30 cellular contexts compared by ENCODE assay signal in the genomic region with DNA sequence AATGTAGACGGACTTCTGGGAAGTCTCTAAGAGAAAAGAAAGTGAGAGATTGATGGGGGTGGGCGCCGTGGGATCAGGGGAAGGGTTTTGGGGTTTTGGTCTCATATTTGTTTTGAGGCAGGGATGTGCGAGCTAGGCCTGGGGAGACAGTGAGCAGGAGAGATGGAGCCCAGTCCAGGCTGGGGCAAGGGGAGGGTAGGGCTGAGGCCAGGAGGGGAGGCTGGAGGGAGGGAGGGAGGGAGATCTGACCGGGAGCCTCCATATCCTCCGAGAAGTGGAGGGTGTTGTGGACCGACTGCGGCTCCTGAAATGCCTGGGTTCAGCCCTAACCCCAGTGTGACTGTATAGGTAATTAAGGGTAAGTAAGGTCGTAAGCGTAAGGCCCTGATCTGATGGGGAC.
"Had no signal": no experiment of that assay in that cellular context is flagged by ENCODE, and none has a peak within 500 bp of the region (broad histone marks: within the 10 kb centered on the region; RNA-seq: fewer than 3 reads in every experiment).

No MANE protein-coding gene starts in this region.

- H3K4me3 ChIP-seq: adrenal gland, body of pancreas, colonic mucosa, esophagus squamous epithelium, gastroesophageal sphincter had no signal

- ATAC-seq: activated CD4-positive, CD25-positive, alpha-beta regulatory T cell treated with anti-CD3 and anti-CD28 coated beads, Interleukin-2, amount 50 U/mL, for 24 hours; activated naive CD8-positive, alpha-beta T cell treated with anti-CD3 and anti-CD28 coated beads, Interleukin-2, amount 50 U/mL, for 24 hours; body of pancreas; gastroesophageal sphincter; T-cell had no signal

- H3K27ac Mint-ChIP-seq: activated B cell treated with CpG ODN at 0.5 μM for 24 hours; activated CD8-positive, alpha-beta T cell treated with anti-CD3 and anti-CD28 coated beads for 36 hours; activated naive CD4-positive, alpha-beta T cell treated with anti-CD3 and anti-CD28 coated beads, Interleukin-2, amount 50 U/mL, for 24 hours; activated naive CD8-positive, alpha-beta T cell treated with anti-CD3 and anti-CD28 coated beads for 36 hours; activated naive CD8-positive, alpha-beta T cell treated with anti-CD3 and anti-CD28 coated beads, Interleukin-2, amount 50 U/mL, for 24 hours; activated T-helper 1 cell treated with anti-CD3 and anti-CD28 coated beads, Interleukin-12 subunit alpha, Interleukin-12 subunit beta, Interleukin-2, Interleukin-4 antibody, amounts not matched to agents 30 ng/mL and 10 ng/mL and 1 ng/mL, durations not matched to agents 14 hours and 24 hours and 36 hours; activated T-helper 2 cell treated with anti-CD3 and anti-CD28 coated beads, Interferon-gamma antibody, Interleukin-2, Interleukin-4, amounts not matched to agents 10 μg/mL and 5 μg/mL and 100 μg/mL, durations not matched to agents 14 hours and 24 hours and 36 hours; T-cell; T-helper 1 cell treated with Interleukin-12 subunit alpha and Interleukin-12 subunit beta and Interleukin-4 antibody, amounts not matched to agents 30 μg/mL and 1 μg/mL, for 36 hours had no signal

- H3K4me3 Mint-ChIP-seq: activated B cell treated with CpG ODN at 0.5 μM for 24 hours; activated CD8-positive, alpha-beta T cell treated with anti-CD3 and anti-CD28 coated beads for 36 hours; activated naive CD4-positive, alpha-beta T cell treated with anti-CD3 and anti-CD28 coated beads, Interleukin-2, amount 50 U/mL, for 24 hours; activated naive CD8-positive, alpha-beta T cell treated with anti-CD3 and anti-CD28 coated beads for 36 hours; activated naive CD8-positive, alpha-beta T cell treated with anti-CD3 and anti-CD28 coated beads, Interleukin-2, amount 50 U/mL, for 24 hours; activated T-helper 1 cell treated with anti-CD3 and anti-CD28 coated beads, Interleukin-12 subunit alpha, Interleukin-12 subunit beta, Interleukin-2, Interleukin-4 antibody, amounts not matched to agents 30 ng/mL and 10 ng/mL and 1 ng/mL, durations not matched to agents 14 hours and 24 hours and 36 hours; T-cell; T-helper 1 cell treated with Interleukin-12 subunit alpha and Interleukin-12 subunit beta and Interleukin-4 antibody, amounts not matched to agents 30 μg/mL and 1 μg/mL, for 36 hours had no signal

- H3K27me3 Mint-ChIP-seq: activated CD8-positive, alpha-beta T cell treated with anti-CD3 and anti-CD28 coated beads for 36 hours; activated naive CD4-positive, alpha-beta T cell treated with anti-CD3 and anti-CD28 coated beads, Interleukin-2, amount 50 U/mL, for 24 hours; activated naive CD8-positive, alpha-beta T cell treated with anti-CD3 and anti-CD28 coated beads for 36 hours had no signal

- H3K36me3 ChIP-seq: adrenal gland, colonic mucosa, esophagus squamous epithelium, gastroesophageal sphincter, WERI-Rb-1 had no signal

- H3K27me3 ChIP-seq: adrenal gland, body of pancreas, colonic mucosa, esophagus squamous epithelium, gastroesophageal sphincter had no signal

- DNase-seq: activated B cell treated with CpG ODN at 0.5 μM for 24 hours; activated CD4-positive, alpha-beta T cell treated with anti-CD3 and anti-CD28 coated beads, Interleukin-2, amount 50 U/mL, for 1 hour; activated CD4-positive, alpha-beta T cell treated with anti-CD3 and anti-CD28 coated beads, Interleukin-2, amount 50 U/mL, for 48 hours; activated CD8-positive, alpha-beta memory T cell treated with anti-CD3 and anti-CD28 coated beads for 24 hours; activated gamma-delta T cell treated with Interleukin-2 at 50 U/mL for 16 hours; activated naive CD4-positive, alpha-beta T cell treated with Interleukin-2 at 50 U/mL for 16 hours; activated naive CD8-positive, alpha-beta T cell treated with anti-CD3 and anti-CD28 coated beads for 36 hours; amygdala; aorta; central memory CD4-positive, alpha-beta T cell; cerebellar nuclear complex; colonic mucosa; effector CD8-positive, alpha-beta T cell; esophagus squamous epithelium; foreskin melanocyte; SW 1271; T1000 had no signal

- H3K4me1 Mint-ChIP-seq: activated B cell treated with CpG ODN at 0.5 μM for 24 hours; activated naive CD4-positive, alpha-beta T cell treated with anti-CD3 and anti-CD28 coated beads, Interleukin-2, amount 50 U/mL, for 24 hours; activated naive CD8-positive, alpha-beta T cell treated with anti-CD3 and anti-CD28 coated beads, Interleukin-2, amount 50 U/mL, for 24 hours; T-cell had no signal

- H3K27ac ChIP-seq: adrenal gland, body of pancreas, colonic mucosa, epithelial cell of prostate, esophagus squamous epithelium, gastroesophageal sphincter, WERI-Rb-1 had no signal

- H3K4me1 ChIP-seq: adrenal gland, body of pancreas, colonic mucosa, esophagus squamous epithelium, gastroesophageal sphincter had no signal

- H3K9me3 ChIP-seq: body of pancreas, colonic mucosa had no signal
